ENCODE assay signal across 24 cellular contexts in the genomic region with DNA sequence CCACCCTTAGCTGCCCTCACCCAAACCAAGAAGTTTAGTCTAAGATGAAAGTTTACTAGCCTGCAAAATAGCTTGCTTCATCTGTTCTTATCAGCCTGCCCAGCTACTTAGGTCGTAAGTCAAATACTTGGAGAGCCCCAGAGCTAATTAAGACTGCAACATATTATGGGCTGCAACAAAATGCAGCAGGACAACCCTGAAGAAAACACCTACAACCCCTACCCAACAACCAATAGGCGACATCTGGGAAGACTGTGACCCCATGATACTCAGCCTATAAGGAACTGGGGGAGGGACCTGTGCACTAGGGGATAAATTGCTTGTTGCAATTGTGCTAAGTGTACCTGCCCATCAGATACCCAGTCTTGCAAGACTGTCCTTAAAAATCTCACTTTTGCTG.
DNase-seq lines count a peak whose midpoint lies in the region; ATAC-seq, FAIRE-seq and TF ChIP-seq lines count a peak whose summit lies in the region.
"Had no signal": no experiment of that assay in that cellular context is flagged by ENCODE, and none has a peak within 500 bp of the region (broad histone marks: within the 10 kb centered on the region; RNA-seq: fewer than 3 reads in every experiment).

No MANE protein-coding gene starts in this region.

- H3K27ac ChIP-seq in K562 (ENCODE audit: extremely low read depth, low read depth, low read length) (no peak overlapping the region), trophoblast cell (ENCODE audit: low read depth, low read length) (no peak overlapping the region)
- H3K27ac ChIP-seq: 22Rv1; A549; BLaER1 treated with 17β-estradiol and CSF1 and Interleukin-3, amounts not matched to agents 10 nM and 100 nM; C4-2B had no signal

- no peak overlapping the region for H2BK5ac ChIP-seq in trophoblast cell (ENCODE audit: low read depth, low read length, poor library complexity)

- H3K4me3 ChIP-seq in Caco-2 (ENCODE audit: low read depth, low read length): no peak overlapping the region
- H3K4me3 ChIP-seq in K562: no peak overlapping the region
- no peak overlapping the region for H3K4me3 ChIP-seq in trophoblast cell (ENCODE audit: low read depth, low read length)
- H3K4me3 ChIP-seq: A549; BLaER1 treated with 17β-estradiol and CSF1 and Interleukin-3, amounts not matched to agents 10 nM and 100 nM; GM12878 had no signal

- no peak for TF ChIP-seq RAD21 in K562 (CRISPR knock-in tag; conservative IDR thresholded peaks at IDR 0.05 in 1 of 2, IDR thresholded peaks at IDR 0.05 in 1 of 2)

- H3K4ac ChIP-seq in trophoblast cell (ENCODE audit: low read depth, low read length): no peak overlapping the region

- H4K8ac ChIP-seq in trophoblast cell (ENCODE audit: low read depth, low read length): no peak overlapping the region

- WGBS in K562 (ENCODE audit: insufficient coverage, low coverage, missing lambda C conversion rate): 6% methylated on average over 2 of the region's 2 CpGs
- WGBS in trophoblast cell (ENCODE audit: extremely low coverage, insufficient coverage, insufficient read length): no CpG with 5 or more reads among the region's 2 CpGs

- H3K9ac ChIP-seq in K562 (ENCODE audit: insufficient read depth in 1 of 2, low read depth in 2 of 2, low read length in 2 of 2) (no peak overlapping the region), trophoblast cell (ENCODE audit: low read length) (no peak overlapping the region)
- H3K9ac ChIP-seq: BLaER1 treated with 17β-estradiol and CSF1 and Interleukin-3, amounts not matched to agents 10 nM and 100 nM had no signal

- no peaks in the 10 kb centered on the region for H3K36me3 Mint-ChIP-seq in Caco-2 (ENCODE audit: insufficient read depth, unreplicated experiment)
- no peaks in the 10 kb centered on the region for H3K36me3 Mint-ChIP-seq in activated CD4-positive, alpha-beta T cell treated with anti-CD3 and anti-CD28 coated beads, Interleukin-2, amount 10 ng/mL, durations not matched to agents 24 days and 14 days (ENCODE audit: low read depth)
- H3K36me3 Mint-ChIP-seq: CD8-positive, alpha-beta T cell had no signal

- CTCF ChIA-PET in Caco-2 (lab: Charles Lee): interaction anchor here (0.5 to 1.4 kb wide), 4 partner anchors 26 to 206 kb away, joined by 3 to 4 read pairs (median 3); no protein-coding TSS in a partner anchor
- CTCF ChIA-PET in K562 (lab: Yijun Ruan, JAX; ENCODE audit: low intra/inter-chr PET ratio): interaction anchor here (0.7 kb wide), 1 partner anchor 22 kb away, joined by 4 read pairs; no protein-coding TSS in a partner anchor

- H3K36me3 ChIP-seq in Caco-2 (ENCODE audit: control insufficient read depth, insufficient read depth, low read length): no peaks in the 10 kb centered on the region
- no peaks in the 10 kb centered on the region for H3K36me3 ChIP-seq in K562 (ENCODE audit: control insufficient read depth, insufficient read depth, low read length)
- H3K36me3 ChIP-seq in trophoblast cell (ENCODE audit: control insufficient read depth in 1 of 2, insufficient read depth in 2 of 2, low read length in 2 of 2): no peaks in the 10 kb centered on the region
- H3K36me3 ChIP-seq: BLaER1 treated with 17β-estradiol and CSF1 and Interleukin-3, amounts not matched to agents 10 nM and 100 nM had no signal

- no peaks in the 10 kb centered on the region for H3K9me1 ChIP-seq in K562 (ENCODE audit: control insufficient read depth, insufficient read depth, low read length)

- H2BK12ac ChIP-seq in trophoblast cell (ENCODE audit: low read length): no peak overlapping the region

- H4K91ac ChIP-seq in trophoblast cell (ENCODE audit: low read depth, low read length): no peak overlapping the region

- no peak overlapping the region for H3K14ac ChIP-seq in trophoblast cell (ENCODE audit: low read length)

- intact Hi-C loops in Caco-2 (cut with micrococcal nuclease; ENCODE audit: unreplicated experiment): loop anchor here (2.0 kb wide), 1 partner anchor 17 kb away; no protein-coding TSS in a partner anchor
- intact Hi-C loops in K562 (cut with micrococcal nuclease): no loop called here
- intact Hi-C loops in activated CD4-positive, alpha-beta T cell treated with anti-CD3 and anti-CD28 coated beads, Interleukin-2, amount 10 ng/mL, durations not matched to agents 24 days and 14 days (cut with micrococcal nuclease): no loop called here

- H2AK5ac ChIP-seq in trophoblast cell (ENCODE audit: low read length): no peak overlapping the region

- H4K20me1 ChIP-seq in K562 (replicated peaks; ENCODE audit: control insufficient read depth, insufficient read depth, low read length): no peaks in the 10 kb centered on the region
- H4K20me1 ChIP-seq: BLaER1 treated with 17β-estradiol and CSF1 and Interleukin-3, amounts not matched to agents 10 nM and 100 nM had no signal

- no peak overlapping the region for H3K4me3 Mint-ChIP-seq in Caco-2 (ENCODE audit: unreplicated experiment)
- H3K4me3 Mint-ChIP-seq in activated CD4-positive, alpha-beta T cell treated with anti-CD3 and anti-CD28 coated beads, Interleukin-2, amount 10 ng/mL, durations not matched to agents 24 days and 14 days: no peak overlapping the region
- H3K4me3 Mint-ChIP-seq: B cell; CD4-positive, alpha-beta T cell; CD8-positive, alpha-beta T cell had no signal

- peaks cover 11% of the 10 kb centered on the region for H3K9me3 Mint-ChIP-seq in Caco-2 (ENCODE audit: unreplicated experiment)
- no peaks in the 10 kb centered on the region for H3K9me3 Mint-ChIP-seq in activated CD4-positive, alpha-beta T cell treated with anti-CD3 and anti-CD28 coated beads, Interleukin-2, amount 10 ng/mL, durations not matched to agents 24 days and 14 days
- H3K9me3 Mint-ChIP-seq: CD4-positive, alpha-beta T cell; CD8-positive, alpha-beta T cell had no signal

- in situ Hi-C loops in K562 (cut with MboI): no loop called here

- no peak for TF ChIP-seq EP300 in K562 (IDR thresholded peaks at IDR 0.05; ENCODE audit: low read length)

- POLR2A ChIA-PET in Caco-2 (lab: Charles Lee) (no interaction called here), K562 (lab: Yijun Ruan, JAX) (interaction anchor here (1.0 to 1.5 kb wide), 2 partner anchors 21 to 26 kb away, joined by 5 to 7 read pairs; no protein-coding TSS in a partner anchor)

- H3K23ac ChIP-seq in trophoblast cell (ENCODE audit: low read length): no peak overlapping the region

- peak; percentile 50 to 64 for DNase-seq in Caco-2
- DNase-seq in K562 (ENCODE audit: extremely low read depth in 1 of 4, low spot score in 3 of 4): peak in 1 of 4 experiments; percentile 26
- peak; percentile 30 to 67 for DNase-seq in trophoblast cell
- DNase-seq in activated CD4-positive, alpha-beta T cell treated with anti-CD3 and anti-CD28 coated beads, Interleukin-2, amount 10 ng/mL, durations not matched to agents 24 days and 14 days: no peak
- no peak for DNase-seq in occipital lobe (lab: John Stamatoyannopoulos, UW)
- DNase-seq: AML-193; CD4-positive, alpha-beta T cell; CD8-positive, alpha-beta T cell; DMS 273 treated with DMSO at 0.1 percent for 48 hours; DMS153; DMS53; DMS79; DND-41; EL; GDM1 had no signal

- H3K4me1 Mint-ChIP-seq in Caco-2 (ENCODE audit: low read depth, unreplicated experiment): no peaks in the 10 kb centered on the region
- peaks cover 9% of the 10 kb centered on the region for H3K4me1 Mint-ChIP-seq in activated CD4-positive, alpha-beta T cell treated with anti-CD3 and anti-CD28 coated beads, Interleukin-2, amount 10 ng/mL, durations not matched to agents 24 days and 14 days
- H3K4me1 Mint-ChIP-seq: B cell had no signal

- peaks cover 2% of the 10 kb centered on the region for H3K27me3 Mint-ChIP-seq in Caco-2 (ENCODE audit: insufficient read depth, unreplicated experiment)
- H3K27me3 Mint-ChIP-seq in activated CD4-positive, alpha-beta T cell treated with anti-CD3 and anti-CD28 coated beads, Interleukin-2, amount 10 ng/mL, durations not matched to agents 24 days and 14 days: peaks cover 37% of the 10 kb centered on the region

- no peak for ATAC-seq in K562
- ATAC-seq in HG02798 (IDR thresholded peaks at IDR 0.05; ENCODE audit: poor library complexity, unreplicated experiment): no peak
- ATAC-seq: A549; CD8-positive, alpha-beta T cell; GM12878 had no signal

- TF ChIP-seq POLR2A in K562 (conservative IDR thresholded peaks at IDR 0.05): no peak

- no peaks in the 10 kb centered on the region for H3K4me1 ChIP-seq in Caco-2
- H3K4me1 ChIP-seq in K562 (replicated peaks in 1 of 2; ENCODE audit: control insufficient read depth in 2 of 2, insufficient read depth in 2 of 2, low read length in 2 of 2): no peaks in the 10 kb centered on the region; a peak in 2 of 5 replicates
- H3K4me1 ChIP-seq in trophoblast cell (ENCODE audit: control insufficient read depth in 1 of 2, insufficient read depth in 2 of 2, low read length in 2 of 2): no peaks in the 10 kb centered on the region
- H3K4me1 ChIP-seq: A549 had no signal

- H2BK120ac ChIP-seq in trophoblast cell (ENCODE audit: insufficient read depth, low read length, poor library complexity): no peak overlapping the region

- TF ChIP-seq CTCF in Caco-2 (IDR thresholded peaks at IDR 0.05; ENCODE audit: insufficient read depth in 1 of 2, low read depth in 1 of 2, low read length in 1 of 2, severe bottlenecking in 1 of 2, unreplicated experiment in 1 of 2) (no peak), K562 (IDR thresholded peaks at IDR 0.05 in 2 of 3, conservative IDR thresholded peaks at IDR 0.05 in 1 of 3; ENCODE audit: insufficient read depth in 2 of 3, low read depth in 1 of 3, low read length in 3 of 3) (no peak)

- H3K27me3 ChIP-seq in Caco-2 (replicated peaks; ENCODE audit: control insufficient read depth, insufficient read depth, low read length): no peaks in the 10 kb centered on the region
- no peaks in the 10 kb centered on the region for H3K27me3 ChIP-seq in K562 (ENCODE audit: control insufficient read depth in 2 of 2, insufficient read depth in 2 of 2, low read length in 2 of 2)
- no peaks in the 10 kb centered on the region for H3K27me3 ChIP-seq in trophoblast cell (ENCODE audit: insufficient read depth, low read length)
- H3K27me3 ChIP-seq: BLaER1 treated with 17β-estradiol and CSF1 and Interleukin-3, amounts not matched to agents 10 nM and 100 nM had no signal

- H3K18ac ChIP-seq in trophoblast cell (ENCODE audit: low read length): no peak overlapping the region

- H3K79me1 ChIP-seq in trophoblast cell (ENCODE audit: low read length): no peaks in the 10 kb centered on the region

- peaks cover 8% of the 10 kb centered on the region; the same call in 1 of the 2 replicates for H3K9me3 ChIP-seq in Caco-2
- no peaks in the 10 kb centered on the region; the same call in 1 of the 2 replicates for H3K9me3 ChIP-seq in K562 (replicated peaks; ENCODE audit: control insufficient read depth, insufficient read depth, low read depth, low read length)
- peaks cover 3% of the 10 kb centered on the region for H3K9me3 ChIP-seq in trophoblast cell (ENCODE audit: insufficient read depth, low read depth, low read length)

- no TSS peak for BruUV-seq in Caco-2 (replicated peaks; lab: Mats Ljungman, UMichigan)
- no TSS peak for BruUV-seq in K562 (replicated peaks; lab: Mats Ljungman, UMichigan)

- H3K4me2 ChIP-seq in K562 (ENCODE audit: insufficient read depth, low read length): no peak overlapping the region
- no peak overlapping the region for H3K4me2 ChIP-seq in trophoblast cell (ENCODE audit: low read length)
- H3K4me2 ChIP-seq: A549; BLaER1 treated with 17β-estradiol and CSF1 and Interleukin-3, amounts not matched to agents 10 nM and 100 nM had no signal

- H4K12ac ChIP-seq in trophoblast cell (ENCODE audit: low read depth, low read length): no peak overlapping the region

- peak; percentile 75 for FAIRE-seq in K562 (lab: Jason Lieb, UNC)
- FAIRE-seq: A549, GM12878, GM12892, GM18507 had no signal

- H3K79me2 ChIP-seq in K562 (ENCODE audit: control insufficient read depth, insufficient read depth, low read length): no peaks in the 10 kb centered on the region
- H3K79me2 ChIP-seq in trophoblast cell (ENCODE audit: control insufficient read depth, insufficient read depth, low read length, poor library complexity): no peaks in the 10 kb centered on the region

- H2AFZ ChIP-seq in K562 (ENCODE audit: low read depth, low read length) (0 out of 2 replicates have a peak overlapping the region, but pooled peaks have one; percentile 18), trophoblast cell (ENCODE audit: insufficient read depth, low read length, poor library complexity) (no peak overlapping the region)

- no peak overlapping the region for H3K27ac Mint-ChIP-seq in Caco-2 (ENCODE audit: unreplicated experiment)
- no peak overlapping the region for H3K27ac Mint-ChIP-seq in activated CD4-positive, alpha-beta T cell treated with anti-CD3 and anti-CD28 coated beads, Interleukin-2, amount 10 ng/mL, durations not matched to agents 24 days and 14 days
- H3K27ac Mint-ChIP-seq: B cell; CD4-positive, alpha-beta T cell; CD8-positive, alpha-beta T cell had no signal

Comparison
In these comparisons a context has a peak if more than half of its experiments do, and no peak if none do; other contexts are left out.
1. DNase-seq: peak in Caco-2 (2 of 2) and trophoblast cell (2 of 2); none in activated CD4-positive, alpha-beta T cell treated with anti-CD3 and anti-CD28 coated beads, Interleukin-2, amount 10 ng/mL, durations not matched to agents 24 days and 14 days (single experiment) and occipital lobe (single experiment).